Comparison of ENCODE assay signal across 12 cellular contexts in genomic region chr1:245060684-245061374, GRCh38.
A peak's percentile ranks its signal among the peaks of the same experiment; 100 is the strongest.
DNase-seq lines count a peak whose midpoint lies in the region; ATAC-seq, FAIRE-seq and TF ChIP-seq lines count a peak whose summit lies in the region.
"Had no signal": no experiment of that assay in that cellular context is flagged by ENCODE, and none has a peak within 500 bp of the region (broad histone marks: within the 10 kb centered on the region; RNA-seq: fewer than 3 reads in every experiment).

No MANE protein-coding gene starts in this region.

- no peak overlapping the region for H2AFZ ChIP-seq in K562 (ENCODE audit: low read depth, low read length)

- H3K9me3 ChIP-seq in K562 (replicated peaks; ENCODE audit: control insufficient read depth, insufficient read depth, low read depth, low read length): no peaks in the 10 kb centered on the region
- no peaks in the 10 kb centered on the region for H3K9me3 ChIP-seq in vagina
- no peaks in the 10 kb centered on the region for H3K9me3 ChIP-seq in thyroid gland
- H3K9me3 ChIP-seq: neutrophil had no signal

- POLR2A ChIA-PET in K562 (lab: Yijun Ruan, JAX): interaction anchor here (0.6 to 1.0 kb wide), 2 partner anchors 9 to 30 kb away, joined by 3 to 4 read pairs; no protein-coding TSS in a partner anchor

- TF ChIP-seq CTCF in LNCaP clone FGC (IDR thresholded peaks at IDR 0.05; ENCODE audit: control insufficient read depth, extremely low read depth, insufficient read depth): no peak
- no peak for TF ChIP-seq CTCF in K562 (IDR thresholded peaks at IDR 0.05 in 2 of 3, conservative IDR thresholded peaks at IDR 0.05 in 1 of 3; ENCODE audit: insufficient read depth in 2 of 3, low read depth in 1 of 3, low read length in 3 of 3)
- no peak for TF ChIP-seq CTCF in vagina (IDR thresholded peaks at IDR 0.05)
- no peak for TF ChIP-seq CTCF in thyroid gland (IDR thresholded peaks at IDR 0.05)

- intact Hi-C loops in K562 (cut with micrococcal nuclease): no loop called here
- intact Hi-C loops in vagina (cut with DNase I): no loop called here
- intact Hi-C loops in thyroid gland (cut with DNase I): no loop called here

- 51% methylated on average over 6 of the region's 6 CpGs for WGBS in K562 (ENCODE audit: insufficient coverage, low coverage, missing lambda C conversion rate)
- WGBS in thyroid gland, 2 donors: 83 to 88% methylated on average over 6 of the region's 6 CpGs

- no peak for TF ChIP-seq EP300 in K562 (IDR thresholded peaks at IDR 0.05; ENCODE audit: low read length)

- H3K36me3 ChIP-seq in K562 (ENCODE audit: control insufficient read depth, insufficient read depth, low read length): no peaks in the 10 kb centered on the region
- H3K36me3 ChIP-seq in vagina: no peaks in the 10 kb centered on the region
- H3K36me3 ChIP-seq in thyroid gland: no peaks in the 10 kb centered on the region
- H3K36me3 ChIP-seq: neutrophil had no signal

- no peak for ATAC-seq in K562

- H3K9ac ChIP-seq in K562 (ENCODE audit: insufficient read depth in 1 of 2, low read depth in 2 of 2, low read length in 2 of 2): no peak overlapping the region

- H4K20me1 ChIP-seq in K562 (replicated peaks; ENCODE audit: control insufficient read depth, insufficient read depth, low read length): no peaks in the 10 kb centered on the region

- no TSS peak for BruUV-seq in K562 (replicated peaks; lab: Mats Ljungman, UMichigan)

- TF ChIP-seq POLR2A in K562 (conservative IDR thresholded peaks at IDR 0.05) (no peak), vagina (IDR thresholded peaks at IDR 0.05) (no peak), thyroid gland (IDR thresholded peaks at IDR 0.05) (no peak)

- peak; percentile 17 for DNase-seq in COLO829 (ENCODE audit: low spot score)
- DNase-seq in LNCaP clone FGC (ENCODE audit: low read depth): peak; percentile 72
- no peak for DNase-seq in K562 (ENCODE audit: extremely low read depth in 1 of 4, low spot score in 3 of 4)
- no peak for DNase-seq in middle frontal gyrus (ENCODE audit: extremely low spot score, low spot score)
- DNase-seq in T-helper 1 cell: no peak
- no peak for DNase-seq in vagina (ENCODE audit: extremely low spot score in 2 of 2)
- no peak for DNase-seq in thyroid gland
- DNase-seq: activated CD8-positive, alpha-beta memory T cell treated with anti-CD3 and anti-CD28 coated beads for 24 hours; NCI-H226 had no signal

- CTCF ChIA-PET in K562 (lab: Yijun Ruan, JAX; ENCODE audit: low intra/inter-chr PET ratio): no interaction called here

- H3K4me3 ChIP-seq in LNCaP clone FGC (ENCODE audit: low read depth, low read length): no peak overlapping the region
- no peak overlapping the region for H3K4me3 ChIP-seq in K562
- no peak overlapping the region for H3K4me3 ChIP-seq in vagina
- H3K4me3 ChIP-seq in thyroid gland (replicated peaks in 1 of 3): no peak overlapping the region

- no peak overlapping the region for H3K4me2 ChIP-seq in K562 (ENCODE audit: insufficient read depth, low read length)

- FAIRE-seq in K562 (lab: Jason Lieb, UNC) (no peak), islet of Langerhans (lab: Jason Lieb, UNC) (peak; percentile 13)

- in situ Hi-C loops in K562 (cut with MboI): no loop called here

- H3K27me3 ChIP-seq in K562 (ENCODE audit: control insufficient read depth in 2 of 2, insufficient read depth in 2 of 2, low read length in 2 of 2) (no peaks in the 10 kb centered on the region), vagina (no peaks in the 10 kb centered on the region), thyroid gland (no peaks in the 10 kb centered on the region)
- H3K27me3 ChIP-seq: neutrophil had no signal

- no peaks in the 10 kb centered on the region for H3K9me1 ChIP-seq in K562 (ENCODE audit: control insufficient read depth, insufficient read depth, low read length)

- no peak for TF ChIP-seq RAD21 in K562 (CRISPR knock-in tag; conservative IDR thresholded peaks at IDR 0.05 in 1 of 2, IDR thresholded peaks at IDR 0.05 in 1 of 2)

- H3K4me1 ChIP-seq in K562 (replicated peaks in 1 of 2; ENCODE audit: control insufficient read depth in 2 of 2, insufficient read depth in 2 of 2, low read length in 2 of 2) (no peaks in the 10 kb centered on the region; a peak in 1 of 5 replicates), vagina (no peaks in the 10 kb centered on the region), thyroid gland (no peaks in the 10 kb centered on the region)

- H3K79me2 ChIP-seq in K562 (ENCODE audit: control insufficient read depth, insufficient read depth, low read length): no peaks in the 10 kb centered on the region

- H3K27ac ChIP-seq in K562 (ENCODE audit: extremely low read depth, low read depth, low read length) (no peak overlapping the region), vagina (no peak overlapping the region), thyroid gland (no peak overlapping the region)
- H3K27ac ChIP-seq: neutrophil, RWPE1 had no signal

TF ChIP-seq in K562, 482 proteins besides CTCF, POLR2A, EP300 and RAD21:
- TF ChIP-seq NFIC (IDR thresholded peaks at IDR 0.05): peak; percentile 39; the same call in 1 of the 2 replicates
- TF ChIP-seq CBX8 (IDR thresholded peaks at IDR 0.05; ENCODE audit: borderline replicate concordance, extremely low read depth, low read depth, low read length, poor library complexity, severe bottlenecking): no peak
- TF ChIP-seq CBFB (CRISPR knock-in tag; IDR thresholded peaks at IDR 0.05): no peak
- TF ChIP-seq ZNF311 (CRISPR knock-in tag; IDR thresholded peaks at IDR 0.05): no peak
- TF ChIP-seq, protein P1, sequence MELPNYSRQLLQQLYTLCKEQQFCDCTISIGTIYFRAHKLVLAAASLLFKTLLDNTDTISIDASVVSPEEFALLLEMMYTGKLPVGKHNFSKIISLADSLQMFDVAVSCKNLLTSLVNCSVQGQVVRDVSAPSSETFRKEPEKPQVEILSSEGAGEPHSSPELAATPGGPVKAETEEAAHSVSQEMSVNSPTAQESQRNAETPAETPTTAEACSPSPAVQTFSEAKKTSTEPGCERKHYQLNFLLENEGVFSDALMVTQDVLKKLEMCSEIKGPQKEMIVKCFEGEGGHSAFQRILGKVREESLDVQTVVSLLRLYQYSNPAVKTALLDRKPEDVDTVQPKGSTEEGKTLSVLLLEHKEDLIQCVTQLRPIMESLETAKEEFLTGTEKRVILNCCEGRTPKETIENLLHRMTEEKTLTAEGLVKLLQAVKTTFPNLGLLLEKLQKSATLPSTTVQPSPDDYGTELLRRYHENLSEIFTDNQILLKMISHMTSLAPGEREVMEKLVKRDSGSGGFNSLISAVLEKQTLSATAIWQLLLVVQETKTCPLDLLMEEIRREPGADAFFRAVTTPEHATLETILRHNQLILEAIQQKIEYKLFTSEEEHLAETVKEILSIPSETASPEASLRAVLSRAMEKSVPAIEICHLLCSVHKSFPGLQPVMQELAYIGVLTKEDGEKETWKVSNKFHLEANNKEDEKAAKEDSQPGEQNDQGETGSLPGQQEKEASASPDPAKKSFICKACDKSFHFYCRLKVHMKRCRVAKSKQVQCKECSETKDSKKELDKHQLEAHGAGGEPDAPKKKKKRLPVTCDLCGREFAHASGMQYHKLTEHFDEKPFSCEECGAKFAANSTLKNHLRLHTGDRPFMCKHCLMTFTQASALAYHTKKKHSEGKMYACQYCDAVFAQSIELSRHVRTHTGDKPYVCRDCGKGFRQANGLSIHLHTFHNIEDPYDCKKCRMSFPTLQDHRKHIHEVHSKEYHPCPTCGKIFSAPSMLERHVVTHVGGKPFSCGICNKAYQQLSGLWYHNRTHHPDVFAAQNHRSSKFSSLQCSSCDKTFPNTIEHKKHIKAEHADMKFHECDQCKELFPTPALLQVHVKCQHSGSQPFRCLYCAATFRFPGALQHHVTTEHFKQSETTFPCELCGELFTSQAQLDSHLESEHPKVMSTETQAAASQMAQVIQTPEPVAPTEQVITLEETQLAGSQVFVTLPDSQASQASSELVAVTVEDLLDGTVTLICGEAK (IDR thresholded peaks at IDR 0.05): peak; percentile 76
- TF ChIP-seq, protein P1 (CRISPR knock-in tag; IDR thresholded peaks at IDR 0.05): no peak

Comparison
In these comparisons a context has a peak if more than half of its experiments do, and no peak if none do; other contexts are left out.
1. DNase-seq: peak in COLO829 (single experiment) and LNCaP clone FGC (single experiment); none in K562 (0 of 4), middle frontal gyrus (single experiment), T-helper 1 cell (0 of 5), vagina (0 of 2) and thyroid gland (0 of 2).